9 cellular contexts compared by ENCODE assay signal in genomic region chr6:30885999-30886896, GRCh38. TPM values are rescaled to one million over a fixed set of nuclear protein-coding genes. Genes with fewer than 3 reads are reported as not detected.
DNase-seq lines count a peak whose midpoint lies in the region; ATAC-seq and TF ChIP-seq lines count a peak whose summit lies in the region.
"Had no signal": no experiment of that assay in that cellular context is flagged by ENCODE, and none has a peak within 500 bp of the region (broad histone marks: within the 10 kb centered on the region; RNA-seq: fewer than 3 reads in every experiment).

No MANE protein-coding gene starts in this region.

- peaks cover 5% of the 10 kb centered on the region for H3K36me3 Mint-ChIP-seq in activated naive CD4-positive, alpha-beta T cell treated with anti-CD3 and anti-CD28 coated beads for 36 hours (ENCODE audit: low read depth)

- peaks cover 32% of the 10 kb centered on the region for H3K4me1 Mint-ChIP-seq in activated naive CD4-positive, alpha-beta T cell treated with anti-CD3 and anti-CD28 coated beads for 36 hours (ENCODE audit: low read depth)

- 13% methylated on average over 18 of the region's 18 CpGs for WGBS in hepatocyte (ENCODE audit: low lambda C conversion rate, missing lambda C conversion rate)

- H3K9me3 ChIP-seq in ascending aorta: no peaks in the 10 kb centered on the region
- no peaks in the 10 kb centered on the region for H3K9me3 ChIP-seq in hepatocyte (ENCODE audit: low read depth)

- H3K4me1 ChIP-seq in ascending aorta: peaks cover 0 to 23% of the 10 kb centered on the region in 2 donors
- H3K4me1 ChIP-seq in hepatocyte (ENCODE audit: insufficient read depth): peaks cover 42% of the 10 kb centered on the region

- intact Hi-C loops in activated naive CD4-positive, alpha-beta T cell treated with anti-CD3 and anti-CD28 coated beads for 36 hours (cut with micrococcal nuclease): loop anchor here (2.0 kb wide), 1 partner anchor 23 kb away; the partner anchor contains the start of gene GTF2H4
- intact Hi-C loops in ascending aorta (cut with DNase I) (loop anchor here (2.0 kb wide), 1 partner anchor 29 kb away; the partner anchor contains the start of gene VARS2), posterior vena cava (cut with DNase I) (no loop called here)

- peak; percentile 68 for DNase-seq in activated naive CD4-positive, alpha-beta T cell treated with anti-CD3 and anti-CD28 coated beads for 36 hours
- DNase-seq in activated naive CD4-positive, alpha-beta T cell treated with Interleukin-2 at 50 U/mL for 16 hours: no peak
- DNase-seq in NCI-H748 treated with DMSO at 0.1 percent for 48 hours (lab: John Stamatoyannopoulos, UW) (peak; percentile 67), ascending aorta (ENCODE audit: low spot score in 2 of 2) (peak in 1 of 2 donors; percentile 65), hepatocyte (ENCODE audit: low spot score) (peak; percentile 90), posterior vena cava (ENCODE audit: low spot score) (peak; percentile 81), NCI-H524 treated with DMSO at 0.1 percent for 48 hours (lab: John Stamatoyannopoulos, UW) (no peak)

- H3K4me3 Mint-ChIP-seq in activated naive CD4-positive, alpha-beta T cell treated with anti-CD3 and anti-CD28 coated beads for 36 hours: peak overlapping the region; percentile 80

- CTCF ChIA-PET in activated naive CD4-positive, alpha-beta T cell treated with anti-CD3 and anti-CD28 coated beads for 36 hours (lab: Charles Lee): interaction anchor here (0.6 to 7.2 kb wide), 2 partner anchors 58 to 597 kb away, joined by 3 to 34 read pairs; no protein-coding TSS in a partner anchor

- H3K27ac Mint-ChIP-seq in activated naive CD4-positive, alpha-beta T cell treated with anti-CD3 and anti-CD28 coated beads for 36 hours: peak overlapping the region; percentile 7

- peaks cover 36% of the 10 kb centered on the region for H4K20me1 ChIP-seq in hepatocyte (ENCODE audit: insufficient read depth, poor library complexity, severe bottlenecking)

- H3K4me3 ChIP-seq in ascending aorta (peak overlapping the region; percentile 78 to 87), hepatocyte (peak overlapping the region; percentile 91)

- TF ChIP-seq CTCF in ascending aorta (IDR thresholded peaks at IDR 0.05): no peak
- no peak for TF ChIP-seq CTCF in hepatocyte (IDR thresholded peaks at IDR 0.05; ENCODE audit: poor library complexity)

- H3K27ac ChIP-seq in ascending aorta (no peak overlapping the region), hepatocyte (peak overlapping the region; percentile 100)

- H3K79me2 ChIP-seq in hepatocyte: peaks cover 63% of the 10 kb centered on the region

- no peaks in the 10 kb centered on the region for H3K9me3 Mint-ChIP-seq in activated naive CD4-positive, alpha-beta T cell treated with anti-CD3 and anti-CD28 coated beads for 36 hours

- H3K27me3 Mint-ChIP-seq in activated naive CD4-positive, alpha-beta T cell treated with anti-CD3 and anti-CD28 coated beads for 36 hours (ENCODE audit: low read depth): no peaks in the 10 kb centered on the region

- no peak for ATAC-seq in HG03135 (IDR thresholded peaks at IDR 0.05; ENCODE audit: unreplicated experiment)

- H3K27me3 ChIP-seq in ascending aorta (no peaks in the 10 kb centered on the region), hepatocyte (no peaks in the 10 kb centered on the region)

- no peaks in the 10 kb centered on the region for H3K9me2 ChIP-seq in hepatocyte (replicated peaks; ENCODE audit: insufficient read depth)

- no peak overlapping the region for H2AFZ ChIP-seq in hepatocyte

- H3K4me2 ChIP-seq in hepatocyte: peak overlapping the region; percentile 95

- peaks cover 0 to 15% of the 10 kb centered on the region in 2 donors for H3K36me3 ChIP-seq in ascending aorta
- H3K36me3 ChIP-seq in hepatocyte (replicated peaks; ENCODE audit: insufficient read depth, low read depth): no peaks in the 10 kb centered on the region

RNA-seq across cellular contexts. Expression of gene DDR1, which starts 1.9 kb away (rescaled TPM):
- total RNA-seq in activated naive CD4-positive, alpha-beta T cell treated with anti-CD3 and anti-CD28 coated beads for 36 hours: 10 to 100 TPM in 1 of 2 experiments, 1 to 10 TPM in 1; 9.5 to 10.1 TPM
- total RNA-seq in ascending aorta (18.8 TPM), hepatocyte (67.4 and 94.4 TPM in 2 replicates), posterior vena cava (10 to 100 TPM; 25.2 to 26.0 TPM)
- polyA plus RNA-seq in hepatocyte: 94.4 and 104 TPM in 2 replicates

RNA-seq across cellular contexts. Expression of gene GTF2H4, which starts 21.8 kb away (rescaled TPM):
- total RNA-seq in activated naive CD4-positive, alpha-beta T cell treated with anti-CD3 and anti-CD28 coated beads for 36 hours: 10 to 100 TPM; 33.3 to 42.4 TPM
- 81.0 TPM for total RNA-seq in ascending aorta
- total RNA-seq in hepatocyte: 15.2 and 26.0 TPM in 2 replicates
- 13.6 and 14.0 TPM in 2 replicates for polyA plus RNA-seq in hepatocyte
- total RNA-seq in posterior vena cava: 10 to 100 TPM; 27.2 to 37.8 TPM

RNA-seq across cellular contexts. Expression of gene VARS2, which starts 27.8 kb away (rescaled TPM):
- 10 to 100 TPM; 78.1 to 82.8 TPM for total RNA-seq in activated naive CD4-positive, alpha-beta T cell treated with anti-CD3 and anti-CD28 coated beads for 36 hours
- total RNA-seq in ascending aorta (5.7 TPM), hepatocyte (23.1 and 36.9 TPM in 2 replicates), posterior vena cava (10 to 100 TPM; 13.8 to 17.8 TPM)
- 20.8 and 21.6 TPM in 2 replicates for polyA plus RNA-seq in hepatocyte

RNA-seq across cellular contexts. Expression of gene SFTA2, which starts 45.7 kb away (rescaled TPM):
- not detected for total RNA-seq in activated naive CD4-positive, alpha-beta T cell treated with anti-CD3 and anti-CD28 coated beads for 36 hours
- total RNA-seq in ascending aorta (not detected), hepatocyte (1.1 TPM in 1 of 2 replicates, not detected in the other), posterior vena cava (under 1 TPM in 1 of 2 donors, not detected in 1; 0.29 TPM)
- polyA plus RNA-seq in hepatocyte: 8.8 and 9.5 TPM in 2 replicates
- total RNA-seq: frontal cortex had no signal

RNA-seq across cellular contexts. Expression of gene MUCL3, which starts 54.5 kb away (rescaled TPM):
- total RNA-seq in activated naive CD4-positive, alpha-beta T cell treated with anti-CD3 and anti-CD28 coated beads for 36 hours: not detected
- total RNA-seq in ascending aorta (not detected), hepatocyte (0.04 and 0.13 TPM in 2 replicates), posterior vena cava (not detected)
- 0.11 and 0.34 TPM in 2 replicates for polyA plus RNA-seq in hepatocyte
- total RNA-seq: frontal cortex had no signal

Comparison
In these comparisons a context has a peak if more than half of its experiments do, and no peak if none do; other contexts are left out.
1. DNase-seq: peak in activated naive CD4-positive, alpha-beta T cell treated with anti-CD3 and anti-CD28 coated beads for 36 hours (single experiment), NCI-H748 treated with DMSO at 0.1 percent for 48 hours (single experiment), hepatocyte (single experiment) and posterior vena cava (single experiment); none in activated naive CD4-positive, alpha-beta T cell treated with Interleukin-2 at 50 U/mL for 16 hours (single experiment) and NCI-H524 treated with DMSO at 0.1 percent for 48 hours (single experiment).
2. intact Hi-C loops: an anchor here in activated naive CD4-positive, alpha-beta T cell treated with anti-CD3 and anti-CD28 coated beads for 36 hours (2.0 kb wide) and ascending aorta (2.0 kb wide); none called in posterior vena cava.